In genomic region chr20:50731055-50731929, GRCh38 we compare ENCODE assay signal across 8 cellular contexts. TPM values are rescaled to one million over a fixed set of nuclear protein-coding genes. Genes with fewer than 3 reads are reported as not detected.
DNase-seq lines count a peak whose midpoint lies in the region; ATAC-seq, FAIRE-seq and TF ChIP-seq lines count a peak whose summit lies in the region.

Gene PARD6B (plus strand): TSS chr20:50731580. CDS start chr20:50731787, 207 bp downstream.

- FAIRE-seq in HepG2 (lab: Jason Lieb, UNC) = peak; percentile 87

- peak; percentile 93 to 96 for ATAC-seq in CD4-positive, CD25-positive, alpha-beta regulatory T cell (ENCODE audit: low read depth in 2 of 2)
- peak; percentile 88 for ATAC-seq in GM19438 (IDR thresholded peaks at IDR 0.05; ENCODE audit: low read depth, unreplicated experiment)
- peak; percentile 84 for ATAC-seq in HG03565 (IDR thresholded peaks at IDR 0.05; ENCODE audit: unreplicated experiment)
- ATAC-seq in HepG2 = peak; percentile 80

- DNase-seq in CD4-positive, CD25-positive, alpha-beta regulatory T cell = peak; percentile 99 to 100 (median 99)
- peak; percentile 97 for DNase-seq in NCI-H748 (lab: John Stamatoyannopoulos, UW; ENCODE audit: unreplicated experiment)
- peak; percentile 98 to 99 for DNase-seq in activated CD4-positive, alpha-beta T cell treated with anti-CD3 and anti-CD28 coated beads, Interleukin-2, amount 50 U/mL, for 24 hours (ENCODE audit: low read depth in 1 of 2, low spot score in 1 of 2)
- peak; percentile 99 for DNase-seq in HepG2 (ENCODE audit: low spot score)
- DNase-seq in stimulated activated CD4-positive, alpha-beta T cell treated with anti-CD3 and anti-CD28 coated beads, Interleukin-2, amount 100 ng/mL, for 4 hours (ENCODE audit: low read depth) = peak; percentile 100

- peaks cover 11 to 46% (median 30%) of the 10 kb centered on the region in 4 donors for H3K4me1 Mint-ChIP-seq in CD4-positive, CD25-positive, alpha-beta regulatory T cell
- H3K4me1 Mint-ChIP-seq in dendritic cell treated with granulocyte-macrophage colony-stimulating factor and Interleukin-4, amounts not matched to agents 40 ng/mL and 50 ng/mL, for 4 days (ENCODE audit: low read depth) = peaks cover 20% of the 10 kb centered on the region

- no peak within 1 kb of the TSS for H2AFZ ChIP-seq in HepG2 (ENCODE audit: low read length)

- CTCF ChIA-PET in HepG2 (lab: Yijun Ruan, JAX; ENCODE audit: low intra/inter-chr PET ratio, low total read pairs) = interaction anchor here (1.2 kb wide), 1 partner anchor 13 kb away, joined by 4 read pairs; no protein-coding TSS in a partner anchor

- H3K36me3 Mint-ChIP-seq in CD4-positive, CD25-positive, alpha-beta regulatory T cell = no peaks in the 10 kb centered on the region
- peaks cover 7% of the 10 kb centered on the region for H3K36me3 Mint-ChIP-seq in dendritic cell treated with granulocyte-macrophage colony-stimulating factor and Interleukin-4, amounts not matched to agents 40 ng/mL and 50 ng/mL, for 4 days (ENCODE audit: low read depth)

- H3K4me3 ChIP-seq in CD4-positive, CD25-positive, alpha-beta regulatory T cell (ENCODE audit: low read depth, low read length) = peak within 1 kb of the TSS; percentile 69
- H3K4me3 ChIP-seq in HepG2 (replicated peaks in 1 of 3; ENCODE audit: insufficient read depth in 1 of 3, low read depth in 2 of 3, low read length in 3 of 3) = peak within 1 kb of the TSS; percentile 88 to 96 (median 95)

- peaks cover 9% of the 10 kb centered on the region for H3K27me3 Mint-ChIP-seq in CD4-positive, CD25-positive, alpha-beta regulatory T cell
- H3K27me3 Mint-ChIP-seq in dendritic cell treated with granulocyte-macrophage colony-stimulating factor and Interleukin-4, amounts not matched to agents 40 ng/mL and 50 ng/mL, for 4 days = peaks cover 29% of the 10 kb centered on the region

- H3K27ac ChIP-seq in CD4-positive, CD25-positive, alpha-beta regulatory T cell (ENCODE audit: insufficient read depth, low read length, poor library complexity, severe bottlenecking) = peak within 1 kb of the TSS; percentile 81
- peak within 1 kb of the TSS; percentile 89 for H3K27ac ChIP-seq in HepG2 (ENCODE audit: extremely low read length, insufficient read depth, low read length)

- peak; percentile 85 for TF ChIP-seq RAD21 in HepG2 (CRISPR knock-in tag; IDR thresholded peaks at IDR 0.05)

- peak; percentile 93 to 97 for TF ChIP-seq POLR2A in HepG2 (IDR thresholded peaks at IDR 0.05; ENCODE audit: insufficient read depth in 1 of 2, low read depth in 2 of 2, low read length in 2 of 2)

- H3K9me3 Mint-ChIP-seq in CD4-positive, CD25-positive, alpha-beta regulatory T cell = no peaks in the 10 kb centered on the region
- no peaks in the 10 kb centered on the region for H3K9me3 Mint-ChIP-seq in dendritic cell treated with granulocyte-macrophage colony-stimulating factor and Interleukin-4, amounts not matched to agents 40 ng/mL and 50 ng/mL, for 4 days

- BruUV-seq in HepG2 (replicated peaks; lab: Mats Ljungman, UMichigan) = no TSS peak

- peaks cover 49% of the 10 kb centered on the region for H3K79me2 ChIP-seq in HepG2 (ENCODE audit: insufficient read depth, low read length)

- peak within 1 kb of the TSS; percentile 76 to 92 (median 84) for H3K27ac Mint-ChIP-seq in CD4-positive, CD25-positive, alpha-beta regulatory T cell
- peak within 1 kb of the TSS; percentile 60 for H3K27ac Mint-ChIP-seq in dendritic cell treated with granulocyte-macrophage colony-stimulating factor and Interleukin-4, amounts not matched to agents 40 ng/mL and 50 ng/mL, for 4 days

- peak within 1 kb of the TSS; percentile 99 for H3K4me2 ChIP-seq in HepG2 (ENCODE audit: low read depth, low read length)

- H3K9ac ChIP-seq in HepG2 (ENCODE audit: insufficient read depth, low read depth, low read length) = peak within 1 kb of the TSS; percentile 95

- peaks cover 18% of the 10 kb centered on the region for H4K20me1 ChIP-seq in HepG2 (ENCODE audit: insufficient read depth, low read length)

- POLR2A ChIA-PET in HepG2 (lab: Yijun Ruan, JAX) = interaction anchor here (0.6 to 5.1 kb wide), 13 partner anchors 9 to 222 kb away, joined by 3 to 53 read pairs (median 4); partner anchors contain the start of gene PTPN1

- peak; percentile 46 for TF ChIP-seq CTCF in HepG2 (CRISPR knock-in tag; IDR thresholded peaks at IDR 0.05)

- intact Hi-C loops in dendritic cell treated with granulocyte-macrophage colony-stimulating factor and Interleukin-4, amounts not matched to agents 40 ng/mL and 50 ng/mL, for 4 days (cut with micrococcal nuclease) = no loop called here
- intact Hi-C loops in HepG2 (cut with micrococcal nuclease; ENCODE audit: unreplicated experiment) = loop anchor here (1.0 to 2.0 kb wide), 2 partner anchors 14 to 64 kb away; partner anchors contain the start of gene BCAS4

- H3K4me1 ChIP-seq in CD4-positive, CD25-positive, alpha-beta regulatory T cell (ENCODE audit: control insufficient read depth, insufficient read depth, low read length, poor library complexity, severe bottlenecking) = peaks cover 24% of the 10 kb centered on the region
- peaks cover 81% of the 10 kb centered on the region for H3K4me1 ChIP-seq in HepG2 (ENCODE audit: insufficient read depth, low read length)

- TF ChIP-seq EP300 in HepG2 (IDR thresholded peaks at IDR 0.05; ENCODE audit: low read depth in 2 of 2, low read length in 2 of 2) = peak in 1 of 2 experiments; percentile 20; a peak in 1 of 4 replicates
- TF ChIP-seq EP300 in HepG2 (CRISPR knock-in tag; IDR thresholded peaks at IDR 0.05; ENCODE audit: borderline replicate concordance) = 0 out of 2 replicates have a peak, but pooled peaks have one; percentile 56

- H3K27me3 ChIP-seq in CD4-positive, CD25-positive, alpha-beta regulatory T cell (ENCODE audit: control insufficient read depth, insufficient read depth, low read length) = peaks cover 2% of the 10 kb centered on the region
- no peaks in the 10 kb centered on the region; a peak in 1 of 5 replicates for H3K27me3 ChIP-seq in HepG2 (ENCODE audit: control insufficient read depth in 1 of 2, insufficient read depth in 2 of 2, low read length in 2 of 2)

- in situ Hi-C loops in HepG2 (cut with HindIII; ENCODE audit: extremely low pct_ligation_motif_present, low pct_unique_long_range_greater_than_20kb) = loop anchor here (25.0 kb wide), 1 partner anchor 94 kb away; no protein-coding TSS in a partner anchor

- H3K36me3 ChIP-seq in CD4-positive, CD25-positive, alpha-beta regulatory T cell (ENCODE audit: control insufficient read depth, insufficient read depth, low read length) = no peaks in the 10 kb centered on the region
- H3K36me3 ChIP-seq in HepG2 (replicated peaks in 1 of 2; ENCODE audit: control insufficient read depth in 1 of 2, insufficient read depth in 2 of 2, low read length in 2 of 2) = peaks cover 0 to 3% of the 10 kb centered on the region in 2 experiments; a peak in 2 of 5 replicates

- peak within 1 kb of the TSS; percentile 91 to 98 (median 96) for H3K4me3 Mint-ChIP-seq in CD4-positive, CD25-positive, alpha-beta regulatory T cell
- H3K4me3 Mint-ChIP-seq in dendritic cell treated with granulocyte-macrophage colony-stimulating factor and Interleukin-4, amounts not matched to agents 40 ng/mL and 50 ng/mL, for 4 days = peak within 1 kb of the TSS; percentile 95

- H3K9me3 ChIP-seq in CD4-positive, CD25-positive, alpha-beta regulatory T cell (ENCODE audit: control insufficient read depth in 2 of 2, low read length in 2 of 2) = no peaks in the 10 kb centered on the region
- no peaks in the 10 kb centered on the region for H3K9me3 ChIP-seq in HepG2 (ENCODE audit: low read length)

- WGBS in HepG2 (ENCODE audit: low lambda C conversion rate) = 1% methylated on average over 80 of the region's 114 CpGs

TF ChIP-seq in HepG2, 621 proteins besides CTCF, POLR2A, EP300 and RAD21 (continues in another document):
- peak; percentile 55; the same call in 1 of the 2 replicates for TF ChIP-seq NAIF1 (CRISPR knock-in tag; IDR thresholded peaks at IDR 0.05; ENCODE audit: borderline replicate concordance)
- peak; percentile 97 for TF ChIP-seq SMAD1 (CRISPR knock-in tag; IDR thresholded peaks at IDR 0.05; ENCODE audit: borderline replicate concordance, low read depth)
- no peak for TF ChIP-seq PCBP2 (optimal IDR thresholded peaks at IDR 0.05; ENCODE audit: low read depth, low read length, poor library complexity, severe bottlenecking)
- TF ChIP-seq ZBTB25 (CRISPR knock-in tag; IDR thresholded peaks at IDR 0.05) = peak; percentile 90

RNA-seq across cellular contexts. Expression of gene PARD6B, which starts in this region (rescaled TPM):
- 5.0 TPM for total RNA-seq in CD4-positive, CD25-positive, alpha-beta regulatory T cell
- polyA plus RNA-seq in CD4-positive, CD25-positive, alpha-beta regulatory T cell = 1 to 10 TPM in 3 of 4 donors, under 1 TPM in 1; 0.79 to 1.4 (median 1.2) TPM
- 22.2 and 26.6 TPM in 2 replicates for total RNA-seq in HepG2 (2016; rRNA removed; fragmentation: Illumina TruSeq; extraction: Trizol)
- total RNA-seq in HepG2 (2016; cell fraction: cytosol; rRNA removed; fragmentation: Illumina TruSeq; extraction: Trizol; ENCODE audit: low read depth) = 1.9 TPM in 2 replicates
- 21.4 and 26.1 TPM in 2 replicates for total RNA-seq in HepG2 (2016; cell fraction: insoluble cytoplasmic fraction; rRNA removed; fragmentation: Illumina TruSeq; extraction: Trizol)
- 10.5 and 11.8 TPM in 2 replicates for total RNA-seq in HepG2 (2016; cell fraction: membrane; rRNA removed; fragmentation: Illumina TruSeq; extraction: Trizol)
- 12.5 and 14.9 TPM in 2 replicates for total RNA-seq in HepG2 (2016; cell fraction: nucleus; rRNA removed; fragmentation: Illumina TruSeq; extraction: Trizol)
- polyA plus RNA-seq in HepG2 (2011; rRNA removed) = 6.0 and 6.9 TPM in 2 replicates
- 2.8 and 4.1 TPM in 2 replicates for polyA plus RNA-seq in HepG2 (2011; cell fraction: cytosol; rRNA removed)
- polyA plus RNA-seq in HepG2 (2011; cell fraction: nucleus; rRNA removed) = 2.6 and 3.1 TPM in 2 replicates
- 4.6 and 4.9 TPM in 2 replicates for polyA plus RNA-seq in HepG2 (2012)
- polyA plus RNA-seq in HepG2 (2016; cell fraction: cytosol; fragmentation: Illumina TruSeq; extraction: Trizol; ENCODE audit: low read depth) = 0.35 and 0.57 TPM in 2 replicates
- 8.8 and 9.1 TPM in 2 replicates for polyA plus RNA-seq in HepG2 (2016; cell fraction: insoluble cytoplasmic fraction; fragmentation: Illumina TruSeq; extraction: Trizol; ENCODE audit: low read depth)
- polyA plus RNA-seq in HepG2 (2016; cell fraction: membrane; fragmentation: Illumina TruSeq; extraction: Trizol; ENCODE audit: low read depth) = 2.6 and 2.7 TPM in 2 replicates
- polyA plus RNA-seq in HepG2 (2016; cell fraction: nucleus; fragmentation: Illumina TruSeq; extraction: Trizol; ENCODE audit: insufficient read depth, low read depth) = 13.0 and 13.3 TPM in 2 replicates
- polyA minus RNA-seq in HepG2 (2011; rRNA and poly(A)+ RNA removed; ENCODE audit: low replicate concordance) = 3.1 and 8.3 TPM in 2 replicates
- 22.0 and 24.4 TPM in 2 replicates for polyA minus RNA-seq in HepG2 (2011; cell fraction: cytosol; rRNA and poly(A)+ RNA removed)
- polyA minus RNA-seq in HepG2 (2011; cell fraction: nucleus; rRNA and poly(A)+ RNA removed) = 10.6 and 14.4 TPM in 2 replicates

Comparison
In these comparisons a context has a peak if more than half of its experiments do, and no peak if none do; other contexts are left out.
1. Peak in every context shown above with its lines: DNase-seq, ATAC-seq, H3K4me3 ChIP-seq and H3K27ac ChIP-seq.